In genomic region chr10:6120691-6121090, GRCh38 we compare ENCODE assay signal across 18 cellular contexts. TPM values are rescaled to one million over a fixed set of nuclear protein-coding genes. Genes with fewer than 3 reads are reported as not detected.
DNase-seq lines count a peak whose midpoint lies in the region; ATAC-seq and TF ChIP-seq lines count a peak whose summit lies in the region.
"Had no signal": no experiment of that assay in that cellular context is flagged by ENCODE, and none has a peak within 500 bp of the region (broad histone marks: within the 10 kb centered on the region; RNA-seq: fewer than 3 reads in every experiment).

No MANE protein-coding gene starts in this region.

- H3K23ac ChIP-seq in neuronal stem cell (ENCODE audit: low read depth, low read length, poor library complexity), result no peak overlapping the region

- WGBS in neuronal stem cell (ENCODE audit: extremely low coverage in 2 of 2, insufficient read length in 2 of 2, insufficient replicate concordance in 1 of 2), 2 donors, result no CpG with 5 or more reads among the region's 15 CpGs

- H3K4me1 ChIP-seq in neuronal stem cell (ENCODE audit: control insufficient read depth in 2 of 2, insufficient read depth in 1 of 2, low read depth in 1 of 2, low read length in 2 of 2) (peaks cover 0 to 2% of the 10 kb centered on the region in 2 donors), vagina (peaks cover 23% of the 10 kb centered on the region)

- peak overlapping the region; percentile 72 for H2BK15ac ChIP-seq in neuronal stem cell (ENCODE audit: low read length)

- no peak for TF ChIP-seq CTCF in vagina (IDR thresholded peaks at IDR 0.05)

- H3K18ac ChIP-seq in neuronal stem cell (ENCODE audit: low read length), result peak overlapping the region; percentile 65

- no peaks in the 10 kb centered on the region for H3K79me1 ChIP-seq in neuronal stem cell (ENCODE audit: low read depth, low read length)

- H3K27ac ChIP-seq in neuronal stem cell (replicated peaks; ENCODE audit: low read length) (no peak overlapping the region), vagina (peak overlapping the region; percentile 48)
- H3K27ac ChIP-seq: thyroid gland had no signal

- H4K8ac ChIP-seq in neuronal stem cell (ENCODE audit: low read depth, low read length), result no peak overlapping the region

- H2BK5ac ChIP-seq in neuronal stem cell (ENCODE audit: low read length), result no peak overlapping the region

- H3K27me3 ChIP-seq in neuronal stem cell (ENCODE audit: control insufficient read depth in 3 of 3, insufficient read depth in 3 of 3, low read depth in 1 of 3, low read length in 3 of 3), result no peaks in the 10 kb centered on the region
- no peaks in the 10 kb centered on the region for H3K27me3 ChIP-seq in vagina
- H3K27me3 ChIP-seq: thyroid gland had no signal

- H3K36me3 ChIP-seq in neuronal stem cell (replicated peaks in 1 of 2; ENCODE audit: control insufficient read depth in 2 of 2, insufficient read depth in 2 of 2, low read length in 2 of 2) (peaks cover 3 to 16% of the 10 kb centered on the region in 2 donors), vagina (no peaks in the 10 kb centered on the region)

- no peak overlapping the region for H2BK12ac ChIP-seq in neuronal stem cell (ENCODE audit: low read length)

- peak; percentile 28 to 38 for ATAC-seq in left cardiac atrium
- no peak for ATAC-seq in left ventricle myocardium superior
- peak; percentile 20 for ATAC-seq in esophagus mucosa
- ATAC-seq in HG02885 (IDR thresholded peaks at IDR 0.05; ENCODE audit: poor library complexity, unreplicated experiment), result no peak
- no peak for ATAC-seq in GM18909 (IDR thresholded peaks at IDR 0.05; ENCODE audit: poor library complexity, unreplicated experiment)
- ATAC-seq: activated T-cell treated with anti-CD3 and anti-CD28 coated beads, Interleukin-2, amount 50 U/mL, for 72 hours; Panc1 had no signal

- H3K4me3 ChIP-seq in neuronal stem cell (ENCODE audit: low read length in 2 of 2) (no peak overlapping the region), vagina (no peak overlapping the region)
- H3K4me3 ChIP-seq: thyroid gland had no signal

- no peak overlapping the region for H2BK120ac ChIP-seq in neuronal stem cell (ENCODE audit: low read depth, low read length)

- DNase-seq in left cardiac atrium (no peak), left ventricle myocardium superior (no peak), neuronal stem cell (ENCODE audit: low spot score) (no peak), vagina (ENCODE audit: extremely low spot score in 2 of 2) (no peak), SKM-1 treated with dmso at 0.1 percent for 144 hours (lab: John Stamatoyannopoulos, UW; ENCODE audit: unreplicated experiment) (no peak)
- DNase-seq: activated CD4-positive, alpha-beta T cell treated with anti-CD3 and anti-CD28 coated beads for 4 hours; activated T-cell treated with anti-CD3 and anti-CD28 coated beads, Interleukin-2, amount 50 U/mL, for 72 hours; effector CD4-positive, alpha-beta T cell; kidney; naive B cell; NCI-H1105; NCI-H446 treated with DMSO at 0.1 percent for 48 hours had no signal

- H3K9ac ChIP-seq in neuronal stem cell (ENCODE audit: low read depth, low read length, poor library complexity), result no peak overlapping the region

- H3K14ac ChIP-seq in neuronal stem cell (ENCODE audit: low read length), result no peak overlapping the region

- no peaks in the 10 kb centered on the region for H3K9me3 ChIP-seq in neuronal stem cell (replicated peaks in 1 of 2; ENCODE audit: control insufficient read depth in 2 of 2, insufficient read depth in 1 of 2, low read depth in 1 of 2, low read length in 2 of 2)
- no peaks in the 10 kb centered on the region for H3K9me3 ChIP-seq in vagina
- H3K9me3 ChIP-seq: thyroid gland had no signal

- no peak overlapping the region for H3K4ac ChIP-seq in neuronal stem cell (ENCODE audit: low read length)

- intact Hi-C loops in left cardiac atrium (cut with DNase I), result no loop called here
- intact Hi-C loops in left ventricle myocardium superior (cut with micrococcal nuclease), result no loop called here
- intact Hi-C loops in vagina (cut with DNase I), result no loop called here

- H2AK5ac ChIP-seq in neuronal stem cell (ENCODE audit: low read depth, low read length), result no peak overlapping the region

- no peak overlapping the region for H4K91ac ChIP-seq in neuronal stem cell (ENCODE audit: low read depth, low read length, poor library complexity)

- no peak for TF ChIP-seq POLR2A in vagina (IDR thresholded peaks at IDR 0.05)

- no peak overlapping the region for H3K4me2 ChIP-seq in neuronal stem cell (ENCODE audit: insufficient read depth, low read length, poor library complexity, severe bottlenecking)

- H2AFZ ChIP-seq in neuronal stem cell (ENCODE audit: low read length), result no peak overlapping the region

RNA-seq across cellular contexts. Expression of gene RBM17, which starts 31.9 kb away (rescaled TPM):
- 10 to 100 TPM; 58.6 to 80.3 TPM for total RNA-seq in left cardiac atrium
- 72.1 TPM for total RNA-seq in left ventricle myocardium superior
- 57.5 TPM for total RNA-seq in esophagus mucosa
- 75.9 TPM for polyA plus RNA-seq in neuronal stem cell (2013, experiment 1 of 2)
- 76.3 TPM for polyA plus RNA-seq in neuronal stem cell (2013, experiment 2 of 2)
- total RNA-seq in vagina, result 50.6 TPM

RNA-seq across cellular contexts. Expression of gene IL2RA, which starts 58.5 kb away (rescaled TPM):
- total RNA-seq in left cardiac atrium (1 to 10 TPM; 2.7 to 6.3 TPM), left ventricle myocardium superior (1.5 TPM), esophagus mucosa (1.4 TPM), vagina (not detected)
- polyA plus RNA-seq in neuronal stem cell (2013, experiment 1 of 2), result not detected
- polyA plus RNA-seq in neuronal stem cell (2013, experiment 2 of 2), result not detected
- total RNA-seq: HT1080 had no signal

Comparison
In these comparisons a context has a peak if more than half of its experiments do, and no peak if none do; other contexts are left out.
1. ATAC-seq: peak in left cardiac atrium (2 of 2) and esophagus mucosa (single experiment); none in left ventricle myocardium superior (single experiment), HG02885 (single experiment) and GM18909 (single experiment).